Comparison of ENCODE assay signal across 8 cellular contexts in the genomic region with DNA sequence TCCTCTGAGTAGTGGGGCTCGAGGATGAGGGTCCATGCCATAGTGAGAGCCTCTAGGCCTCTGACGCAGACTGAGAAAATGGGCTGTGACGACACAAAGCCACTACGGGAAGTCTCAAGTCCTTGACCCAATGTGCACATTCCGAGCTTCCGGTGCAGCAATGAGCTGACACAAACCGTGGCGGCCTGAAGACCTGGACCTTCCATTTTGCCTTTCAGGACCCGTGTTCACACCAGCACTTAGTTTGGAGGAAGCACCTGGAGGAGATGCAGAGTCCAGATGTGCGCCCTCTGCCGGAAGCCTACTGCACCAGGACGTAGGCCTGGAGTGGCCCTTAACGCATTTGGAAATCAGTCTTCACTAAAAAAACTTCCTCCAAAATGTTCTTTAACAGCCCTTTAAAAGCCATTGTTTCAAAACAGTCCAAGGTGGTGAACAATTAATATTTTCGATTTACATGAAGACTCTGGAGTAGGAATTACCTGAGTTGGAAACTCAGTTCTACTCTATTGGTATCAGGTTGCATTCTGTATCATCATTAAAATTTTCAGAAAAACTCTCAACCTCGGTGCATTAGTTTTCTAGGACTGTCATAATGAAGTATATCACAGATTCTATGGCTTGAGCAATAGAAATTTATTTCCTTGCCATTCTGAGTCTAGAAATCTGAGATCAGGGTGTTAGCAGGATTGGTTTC. TPM values are rescaled to one million over a fixed set of nuclear protein-coding genes. Genes with fewer than 3 reads are reported as not detected.
DNase-seq lines count a peak whose midpoint lies in the region; ATAC-seq, FAIRE-seq and TF ChIP-seq lines count a peak whose summit lies in the region.

No MANE protein-coding gene starts in this region.

- H3K4me1 ChIP-seq in A549, result peaks cover 5% of the 10 kb centered on the region; the same call in 2 of the 3 replicates
- no peaks in the 10 kb centered on the region for H3K4me1 ChIP-seq in HEK293 (ENCODE audit: control insufficient read depth, insufficient read depth, low read length)

- peak; percentile 78 for TF ChIP-seq CTCF in A549 (IDR thresholded peaks at IDR 0.05)
- TF ChIP-seq CTCF in HEK293 (tag by site-specific recombination; IDR thresholded peaks at IDR 0.05), result no peak
- peak; percentile 67 for TF ChIP-seq CTCF in astrocyte of the cerebellum (IDR thresholded peaks at IDR 0.05; ENCODE audit: low read depth, low read length, missing control alignments)

- H3K4me3 ChIP-seq in A549 (no peak overlapping the region), HEK293 (ENCODE audit: low read depth, low read length) (no peak overlapping the region), astrocyte of the cerebellum (ENCODE audit: low read depth, low read length) (no peak overlapping the region)

- no peaks in the 10 kb centered on the region for H3K9me3 ChIP-seq in A549
- no peaks in the 10 kb centered on the region for H3K9me3 ChIP-seq in HEK293 (ENCODE audit: control insufficient read depth, insufficient read depth, low read depth, low read length)

- peak; percentile 50 to 51; a peak in 4 of 5 replicates for TF ChIP-seq RAD21 in A549 (conservative IDR thresholded peaks at IDR 0.05 in 1 of 2, IDR thresholded peaks at IDR 0.05 in 1 of 2)

- POLR2A ChIA-PET in A549 (lab: Yijun Ruan, JAX), result no interaction called here
- POLR2A ChIA-PET in HEK293 (lab: Yijun Ruan, JAX), result no interaction called here

- WGBS in A549 (ENCODE audit: missing lambda C conversion rate), result 41% methylated on average over 15 of the region's 15 CpGs

- no peak overlapping the region for H3K4me2 ChIP-seq in A549

- CTCF ChIA-PET in A549 (lab: Yijun Ruan, JAX), result interaction anchor here (0.6 to 4.0 kb wide), 25 partner anchors 8 to 374 kb away, joined by 3 to 19 read pairs (median 4); no protein-coding TSS in a partner anchor
- CTCF ChIA-PET in HEK293 (lab: Yijun Ruan, JAX), result interaction anchor here (0.6 to 10.0 kb wide), 28 partner anchors 8 to 374 kb away, joined by 3 to 130 read pairs (median 5); no protein-coding TSS in a partner anchor

- no peak for TF ChIP-seq POLR2A in A549 (IDR thresholded peaks at IDR 0.05; ENCODE audit: low read length)

- TF ChIP-seq EP300 in A549 (IDR thresholded peaks at IDR 0.05), result no peak

- H3K27ac ChIP-seq in A549 (no peak overlapping the region), HEK293 (ENCODE audit: extremely low read depth, low read depth, low read length) (no peak overlapping the region)

- ATAC-seq in A549 (peak; percentile 86 to 96), GM21526 (IDR thresholded peaks at IDR 0.05; ENCODE audit: low FRiP score, unreplicated experiment) (no peak)

- in situ Hi-C loops in astrocyte of the cerebellum (cut with HindIII; ENCODE audit: low sequenced_read_pairs), result no loop called here

- no peak for FAIRE-seq in A549 (lab: Jason Lieb, UNC)

- peak; percentile 66 to 76 for DNase-seq in A549 (ENCODE audit: low read depth in 1 of 2, low spot score in 1 of 2)
- DNase-seq in T-helper 2 cell, result peak in 4 of 5 experiments; percentile 7 to 64 (median 50)
- DNase-seq in astrocyte of the cerebellum (ENCODE audit: low read depth), result no peak
- DNase-seq in kidney tubule cell (ENCODE audit: low spot score), result peak; percentile 35
- peak; percentile 44 for DNase-seq in stimulated activated CD8-positive, alpha-beta memory T cell treated with anti-CD3 and anti-CD28 coated beads, Interleukin-12 subunit alpha, Interleukin-12 subunit beta, amount 100 ng/mL, for 4 hours (ENCODE audit: low read depth)
- DNase-seq in foreskin melanocyte, result no peak

- H3K36me3 ChIP-seq in HEK293 (ENCODE audit: control insufficient read depth in 2 of 2, insufficient read depth in 1 of 2, low read length in 2 of 2), result no peaks in the 10 kb centered on the region

TF ChIP-seq in A549, 52 proteins besides CTCF, POLR2A, EP300 and RAD21:
- no peak for TF ChIP-seq EHF (CRISPR knock-in tag; IDR thresholded peaks at IDR 0.05)
- TF ChIP-seq SMC3 (IDR thresholded peaks at IDR 0.05), result peak; percentile 77

TF ChIP-seq in HEK293, 187 proteins besides CTCF, POLR2A, EP300 and RAD21:
- TF ChIP-seq RBAK (tag by site-specific recombination; IDR thresholded peaks at IDR 0.05), result no peak
- TF ChIP-seq, protein P1, sequence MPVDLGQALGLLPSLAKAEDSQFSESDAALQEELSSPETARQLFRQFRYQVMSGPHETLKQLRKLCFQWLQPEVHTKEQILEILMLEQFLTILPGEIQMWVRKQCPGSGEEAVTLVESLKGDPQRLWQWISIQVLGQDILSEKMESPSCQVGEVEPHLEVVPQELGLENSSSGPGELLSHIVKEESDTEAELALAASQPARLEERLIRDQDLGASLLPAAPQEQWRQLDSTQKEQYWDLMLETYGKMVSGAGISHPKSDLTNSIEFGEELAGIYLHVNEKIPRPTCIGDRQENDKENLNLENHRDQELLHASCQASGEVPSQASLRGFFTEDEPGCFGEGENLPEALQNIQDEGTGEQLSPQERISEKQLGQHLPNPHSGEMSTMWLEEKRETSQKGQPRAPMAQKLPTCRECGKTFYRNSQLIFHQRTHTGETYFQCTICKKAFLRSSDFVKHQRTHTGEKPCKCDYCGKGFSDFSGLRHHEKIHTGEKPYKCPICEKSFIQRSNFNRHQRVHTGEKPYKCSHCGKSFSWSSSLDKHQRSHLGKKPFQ (tag by site-specific recombination; IDR thresholded peaks at IDR 0.05), result peak; percentile 68; the same call in 1 of the 2 replicates

RNA-seq across cellular contexts. Expression of a gene that starts 33.9 kb away (rescaled TPM):
- polyA plus RNA-seq in A549 (2011; rRNA removed), result not detected in 2 replicates
- not detected in 2 replicates for polyA plus RNA-seq in A549 (2012; cell fraction: cytosol; rRNA removed)
- not detected in 2 replicates for polyA plus RNA-seq in A549 (2012; cell fraction: nucleus; rRNA removed)
- polyA plus RNA-seq in A549 (2017; fragmentation: RNase III; extraction: RNeasy Plus Mini Kit Qiagen cat#74134 plus additional on column Dnase treatment), result not detected in 3 replicates
- not detected in 2 replicates for polyA minus RNA-seq in A549 (2011; rRNA and poly(A)+ RNA removed)

Comparison
In these comparisons a context has a peak if more than half of its experiments do, and no peak if none do; other contexts are left out.
1. DNase-seq: peak in A549 (2 of 2), T-helper 2 cell (4 of 5), kidney tubule cell (single experiment) and stimulated activated CD8-positive, alpha-beta memory T cell treated with anti-CD3 and anti-CD28 coated beads, Interleukin-12 subunit alpha, Interleukin-12 subunit beta, amount 100 ng/mL, for 4 hours (single experiment); none in astrocyte of the cerebellum (single experiment) and foreskin melanocyte (single experiment).